ENCODE assay signal across 1 cellular context in genomic region chr7:127585044-127585953, GRCh38.
TF ChIP-seq lines count a peak whose summit lies in the region.

A gene with protein sequence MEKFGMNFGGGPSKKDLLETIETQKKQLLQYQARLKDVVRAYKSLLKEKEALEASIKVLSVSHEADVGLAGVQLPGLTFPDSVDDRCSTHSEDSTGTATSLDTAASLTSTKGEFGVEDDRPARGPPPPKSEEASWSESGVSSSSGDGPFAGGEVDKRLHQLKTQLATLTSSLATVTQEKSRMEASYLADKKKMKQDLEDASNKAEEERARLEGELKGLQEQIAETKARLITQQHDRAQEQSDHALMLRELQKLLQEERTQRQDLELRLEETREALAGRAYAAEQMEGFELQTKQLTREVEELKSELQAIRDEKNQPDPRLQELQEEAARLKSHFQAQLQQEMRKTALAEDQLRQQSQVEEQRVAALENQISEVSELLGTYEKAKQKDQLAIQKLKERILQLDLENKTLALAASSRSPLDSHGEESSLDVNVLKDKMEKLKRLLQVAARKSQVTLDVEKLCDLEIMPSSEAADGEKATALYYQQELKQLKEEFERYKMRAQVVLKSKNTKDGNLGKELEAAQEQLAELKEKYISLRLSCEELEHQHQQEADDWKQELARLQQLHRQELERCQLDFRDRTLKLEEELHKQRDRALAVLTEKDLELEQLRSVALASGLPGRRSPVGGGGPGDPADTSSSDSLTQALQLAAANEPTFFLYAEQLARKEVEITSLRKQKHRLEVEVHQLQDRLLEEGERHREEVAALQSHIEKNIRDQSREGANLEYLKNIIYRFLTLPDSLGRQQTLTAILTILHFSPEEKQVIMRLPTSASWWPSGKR (minus strand): TSS chr7:127585596. CDS start chr7:127585182, 414 bp downstream.

TF ChIP-seq in HEK293, 187 proteins besides CTCF, POLR2A, EP300 and RAD21 (continued from another document and continues in another):
- TF ChIP-seq ZSCAN18 (tag by site-specific recombination; IDR thresholded peaks at IDR 0.05), result no peak
- TF ChIP-seq ZNF596 (tag by site-specific recombination; IDR thresholded peaks at IDR 0.05), result no peak
- no peak for TF ChIP-seq ZNF248 (tag by site-specific recombination; IDR thresholded peaks at IDR 0.05)
- no peak for TF ChIP-seq ZNF791 (tag by site-specific recombination; IDR thresholded peaks at IDR 0.05)
- 0 out of 2 replicates have a peak, but pooled peaks have one; percentile 27 for TF ChIP-seq GLI4 (tag by site-specific recombination; IDR thresholded peaks at IDR 0.05)
- no peak for TF ChIP-seq ZNF184 (tag by site-specific recombination; IDR thresholded peaks at IDR 0.05)
- TF ChIP-seq ZNF239 (tag by site-specific recombination; IDR thresholded peaks at IDR 0.05), result no peak
- no peak for TF ChIP-seq ZNF362 (tag by site-specific recombination; IDR thresholded peaks at IDR 0.05)
- no peak for TF ChIP-seq ZNF311 (tag by site-specific recombination; IDR thresholded peaks at IDR 0.05; ENCODE audit: borderline replicate concordance)
- TF ChIP-seq MYNN (tag by site-specific recombination; IDR thresholded peaks at IDR 0.05; ENCODE audit: borderline replicate concordance), result no peak
- TF ChIP-seq SP2 (tag by site-specific recombination; IDR thresholded peaks at IDR 0.05), result peak; percentile 94
- no peak for TF ChIP-seq TRIM28 (IDR thresholded peaks at IDR 0.05; ENCODE audit: borderline replicate concordance, low read length)
- TF ChIP-seq SCRT1 (tag by site-specific recombination; IDR thresholded peaks at IDR 0.05; ENCODE audit: borderline replicate concordance), result no peak
- 0 out of 2 replicates have a peak, but pooled peaks have one; percentile 23 for TF ChIP-seq ZNF324 (tag by site-specific recombination; IDR thresholded peaks at IDR 0.05)
- no peak for TF ChIP-seq ZNF155 (tag by site-specific recombination; IDR thresholded peaks at IDR 0.05)
- peak; percentile 74; the same call in 1 of the 2 replicates for TF ChIP-seq ZBTB48 (tag by site-specific recombination; IDR thresholded peaks at IDR 0.05)
- TF ChIP-seq ATF2 (tag by site-specific recombination; IDR thresholded peaks at IDR 0.05; ENCODE audit: low read depth), result peak; percentile 98
- no peak for TF ChIP-seq ZNF830 (tag by site-specific recombination; IDR thresholded peaks at IDR 0.05; ENCODE audit: low read depth)
- 0 out of 2 replicates have a peak, but pooled peaks have one; percentile 13 for TF ChIP-seq KLF17 (tag by site-specific recombination; IDR thresholded peaks at IDR 0.05)
- no peak for TF ChIP-seq FEZF1 (tag by site-specific recombination; IDR thresholded peaks at IDR 0.05)
- TF ChIP-seq OSR2 (tag by site-specific recombination; IDR thresholded peaks at IDR 0.05), result no peak
- peak; percentile 81 for TF ChIP-seq ZFP37 (tag by site-specific recombination; IDR thresholded peaks at IDR 0.05)
- TF ChIP-seq ZNF518A (tag by site-specific recombination; conservative IDR thresholded peaks at IDR 0.05; ENCODE audit: low read depth), result peak; percentile 65
- TF ChIP-seq, protein P1, sequence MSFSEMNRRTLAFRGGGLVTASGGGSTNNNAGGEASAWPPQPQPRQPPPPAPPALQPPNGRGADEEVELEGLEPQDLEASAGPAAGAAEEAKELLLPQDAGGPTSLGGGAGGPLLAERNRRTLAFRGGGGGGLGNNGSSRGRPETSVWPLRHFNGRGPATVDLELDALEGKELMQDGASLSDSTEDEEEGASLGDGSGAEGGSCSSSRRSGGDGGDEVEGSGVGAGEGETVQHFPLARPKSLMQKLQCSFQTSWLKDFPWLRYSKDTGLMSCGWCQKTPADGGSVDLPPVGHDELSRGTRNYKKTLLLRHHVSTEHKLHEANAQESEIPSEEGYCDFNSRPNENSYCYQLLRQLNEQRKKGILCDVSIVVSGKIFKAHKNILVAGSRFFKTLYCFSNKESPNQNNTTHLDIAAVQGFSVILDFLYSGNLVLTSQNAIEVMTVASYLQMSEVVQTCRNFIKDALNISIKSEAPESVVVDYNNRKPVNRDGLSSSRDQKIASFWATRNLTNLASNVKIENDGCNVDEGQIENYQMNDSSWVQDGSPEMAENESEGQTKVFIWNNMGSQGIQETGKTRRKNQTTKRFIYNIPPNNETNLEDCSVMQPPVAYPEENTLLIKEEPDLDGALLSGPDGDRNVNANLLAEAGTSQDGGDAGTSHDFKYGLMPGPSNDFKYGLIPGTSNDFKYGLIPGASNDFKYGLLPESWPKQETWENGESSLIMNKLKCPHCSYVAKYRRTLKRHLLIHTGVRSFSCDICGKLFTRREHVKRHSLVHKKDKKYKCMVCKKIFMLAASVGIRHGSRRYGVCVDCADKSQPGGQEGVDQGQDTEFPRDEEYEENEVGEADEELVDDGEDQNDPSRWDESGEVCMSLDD (tag by site-specific recombination; IDR thresholded peaks at IDR 0.05), result no peak
- no peak for TF ChIP-seq RBAK (tag by site-specific recombination; IDR thresholded peaks at IDR 0.05)
- peak; percentile 56; the same call in 1 of the 2 replicates for TF ChIP-seq ZNF76 (tag by site-specific recombination; IDR thresholded peaks at IDR 0.05; ENCODE audit: borderline replicate concordance, low read depth)
- no peak for TF ChIP-seq ZNF157 (tag by site-specific recombination; IDR thresholded peaks at IDR 0.05)
- TF ChIP-seq ZNF514 (tag by site-specific recombination; IDR thresholded peaks at IDR 0.05), result no peak
- no peak for TF ChIP-seq ZNF677 (tag by site-specific recombination; IDR thresholded peaks at IDR 0.05)
- TF ChIP-seq GLI2 (tag by site-specific recombination; IDR thresholded peaks at IDR 0.05; ENCODE audit: borderline replicate concordance, low read depth), result no peak
- no peak for TF ChIP-seq ZNF202 (tag by site-specific recombination; IDR thresholded peaks at IDR 0.05; ENCODE audit: borderline replicate concordance)
- TF ChIP-seq ZNF510 (tag by site-specific recombination; IDR thresholded peaks at IDR 0.05; ENCODE audit: insufficient replicate concordance), result no peak
- TF ChIP-seq ZNF132 (tag by site-specific recombination; IDR thresholded peaks at IDR 0.05; ENCODE audit: borderline replicate concordance), result no peak
- TF ChIP-seq MZF1 (tag by site-specific recombination; IDR thresholded peaks at IDR 0.05; ENCODE audit: borderline replicate concordance), result no peak
- no peak for TF ChIP-seq ZNF558 (tag by site-specific recombination; IDR thresholded peaks at IDR 0.05)
- TF ChIP-seq PATZ1 (tag by site-specific recombination; IDR thresholded peaks at IDR 0.05), result peak; percentile 36
- no peak for TF ChIP-seq ZNF639 (tag by site-specific recombination; IDR thresholded peaks at IDR 0.05)
- TF ChIP-seq ZEB2 (tag by site-specific recombination; IDR thresholded peaks at IDR 0.05), result peak; percentile 60; the same call in 1 of the 2 replicates
- no peak for TF ChIP-seq ZNF174 (tag by site-specific recombination; IDR thresholded peaks at IDR 0.05)
- peak; percentile 52 for TF ChIP-seq ZFHX2 (tag by site-specific recombination; conservative IDR thresholded peaks at IDR 0.05)
- TF ChIP-seq ZNF391 (tag by site-specific recombination; IDR thresholded peaks at IDR 0.05; ENCODE audit: borderline replicate concordance, low read depth), result no peak
- TF ChIP-seq ZIC2 (tag by site-specific recombination; IDR thresholded peaks at IDR 0.05), result peak; percentile 75
- 0 out of 2 replicates have a peak, but pooled peaks have one; percentile 31 for TF ChIP-seq ZNF2 (tag by site-specific recombination; IDR thresholded peaks at IDR 0.05)
- TF ChIP-seq ZNF341 (tag by site-specific recombination; IDR thresholded peaks at IDR 0.05; ENCODE audit: low read depth), result no peak; the same call in 1 of the 2 replicates
- 0 out of 2 replicates have a peak, but pooled peaks have one; percentile 77 for TF ChIP-seq ZNF610 (tag by site-specific recombination; IDR thresholded peaks at IDR 0.05; ENCODE audit: borderline replicate concordance)
- TF ChIP-seq REPIN1 (tag by site-specific recombination; IDR thresholded peaks at IDR 0.05; ENCODE audit: low read depth), result no peak
